8 cellular contexts compared by ENCODE assay signal in the genomic region with DNA sequence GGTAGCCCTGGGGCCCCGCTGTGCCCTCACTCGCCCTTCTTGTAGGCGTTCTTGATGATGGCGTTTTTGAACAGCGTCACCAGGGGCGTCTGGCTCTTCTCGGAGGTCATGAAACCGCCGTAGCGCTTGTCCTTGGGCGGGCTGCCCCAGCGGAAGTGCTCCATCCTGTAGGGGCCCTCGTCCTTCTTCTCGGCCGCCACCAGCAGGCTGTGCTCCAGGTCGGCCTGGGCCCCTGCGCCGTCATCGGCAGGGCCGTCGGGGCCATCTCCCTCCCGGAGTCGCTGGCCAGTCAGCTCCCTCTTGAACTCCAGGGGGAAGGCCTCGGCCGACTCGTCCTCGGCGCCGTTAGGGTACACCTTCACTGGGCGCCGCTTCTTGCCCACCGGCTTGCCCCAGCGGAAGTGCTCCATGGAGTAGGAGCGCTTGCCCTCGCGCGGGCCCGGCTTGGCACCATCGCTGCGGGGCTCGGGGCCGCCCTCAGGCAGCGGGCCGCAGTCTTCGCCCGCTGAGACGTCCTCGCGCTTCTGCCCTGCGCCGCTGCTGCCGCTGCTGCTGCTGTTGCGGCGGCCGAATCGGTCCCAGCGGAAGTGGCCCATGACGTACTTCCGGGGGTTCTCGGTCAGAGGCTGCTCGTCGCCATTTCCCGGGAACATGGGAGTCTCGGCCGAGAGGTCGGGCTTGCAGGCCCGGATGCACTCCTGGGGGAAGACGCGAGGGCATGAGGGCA. TPM values are rescaled to one million over a fixed set of nuclear protein-coding genes. Genes with fewer than 3 reads are reported as not detected.
DNase-seq lines count a peak whose midpoint lies in the region; ATAC-seq and TF ChIP-seq lines count a peak whose summit lies in the region.

No MANE protein-coding gene starts in this region.

- CTCF ChIA-PET in CD4-positive, alpha-beta T cell (lab: Charles Lee), result no interaction called here

- H3K27ac ChIP-seq in CD4-positive, alpha-beta T cell (ENCODE audit: low read depth, low read length), result no peak overlapping the region

- in situ Hi-C loops in HAP-1 (cut with MboI; ENCODE audit: low sequenced_read_pairs), result no loop called here

- peak; percentile 75 for ATAC-seq in CD4-positive, alpha-beta T cell (ENCODE audit: poor library complexity)

- peak; percentile 40 to 71 (median 58) for DNase-seq in CD4-positive, alpha-beta T cell
- DNase-seq in RPMI8226, result peak; percentile 84
- DNase-seq in activated naive CD8-positive, alpha-beta T cell treated with anti-CD3 and anti-CD28 coated beads, Interleukin-2, amount 50 U/mL, for 16 hours (ENCODE audit: low read depth, low spot score), result peak; percentile 32
- no peak for DNase-seq in kidney epithelial cell (ENCODE audit: low read depth)
- DNase-seq in stimulated activated CD8-positive, alpha-beta memory T cell treated with anti-CD3 and anti-CD28 coated beads, Interleukin-12 subunit alpha, Interleukin-12 subunit beta, amount 100 ng/mL, for 4 hours (ENCODE audit: low read depth), result peak; percentile 62
- DNase-seq in SKM-1 (lab: John Stamatoyannopoulos, UW; ENCODE audit: unreplicated experiment), result no peak
- no peak for DNase-seq in NCI-H1417 treated with DMSO at 0.1 percent for 48 hours (lab: John Stamatoyannopoulos, UW)
- DNase-seq in HAP-1 (ENCODE audit: low spot score in 2 of 2), result no peak

- peak overlapping the region; percentile 84 for H3K27ac Mint-ChIP-seq in CD4-positive, alpha-beta T cell

- peaks cover 38% of the 10 kb centered on the region for H3K4me1 Mint-ChIP-seq in CD4-positive, alpha-beta T cell (ENCODE audit: low read depth)

- no peaks in the 10 kb centered on the region for H3K36me3 ChIP-seq in kidney epithelial cell (ENCODE audit: control insufficient read depth, insufficient read depth, low read length)
- H3K36me3 ChIP-seq in HAP-1 (replicated peaks), result no peaks in the 10 kb centered on the region

- no peaks in the 10 kb centered on the region for H3K4me1 ChIP-seq in HAP-1

- peaks cover 5% of the 10 kb centered on the region for H3K27me3 Mint-ChIP-seq in CD4-positive, alpha-beta T cell

- intact Hi-C loops in CD4-positive, alpha-beta T cell (cut with DNase I, micrococcal nuclease), result loop anchor here in 1 of 2 experiments (5.0 to 10.0 kb wide), 2 partner anchors 214 to 1186 kb away; a partner anchor contains a TSS

- H3K4me3 ChIP-seq in kidney epithelial cell (ENCODE audit: low read depth, low read length), result peak overlapping the region; percentile 33
- no peak overlapping the region for H3K4me3 ChIP-seq in HAP-1

- H3K36me3 Mint-ChIP-seq in CD4-positive, alpha-beta T cell (ENCODE audit: low read depth), result peaks cover 10% of the 10 kb centered on the region

- H3K27me3 ChIP-seq in CD4-positive, alpha-beta T cell (ENCODE audit: control insufficient read depth, insufficient read depth, low read length), result no peaks in the 10 kb centered on the region
- H3K27me3 ChIP-seq in kidney epithelial cell (ENCODE audit: control insufficient read depth, insufficient read depth, low read length) (peaks cover 8% of the 10 kb centered on the region), HAP-1 (ENCODE audit: low read depth) (no peaks in the 10 kb centered on the region)

- no peaks in the 10 kb centered on the region for H3K9me3 Mint-ChIP-seq in CD4-positive, alpha-beta T cell

- H3K9me3 ChIP-seq in CD4-positive, alpha-beta T cell (ENCODE audit: control insufficient read depth, low read length), result no peaks in the 10 kb centered on the region
- H3K9me3 ChIP-seq in HAP-1, result no peaks in the 10 kb centered on the region

- H3K4me3 Mint-ChIP-seq in CD4-positive, alpha-beta T cell, result peak overlapping the region; percentile 60

- POLR2A ChIA-PET in CD4-positive, alpha-beta T cell (lab: Charles Lee), result no interaction called here

- TF ChIP-seq CTCF in CD4-positive, alpha-beta T cell (IDR thresholded peaks at IDR 0.05), result no peak
- TF ChIP-seq CTCF in kidney epithelial cell (IDR thresholded peaks at IDR 0.05; ENCODE audit: insufficient read depth, low read length, poor library complexity, severe bottlenecking), result no peak

RNA-seq across cellular contexts. Expression of a gene that starts 7.2 kb away (rescaled TPM):
- 1 to 10 TPM; 4.5 TPM for total RNA-seq in CD4-positive, alpha-beta T cell
- 7.7 and 8.8 TPM in 2 replicates for total RNA-seq in kidney epithelial cell

Comparison
In these comparisons a context has a peak if more than half of its experiments do, and no peak if none do; other contexts are left out.
1. DNase-seq: peak in CD4-positive, alpha-beta T cell (10 of 10), RPMI8226 (single experiment), activated naive CD8-positive, alpha-beta T cell treated with anti-CD3 and anti-CD28 coated beads, Interleukin-2, amount 50 U/mL, for 16 hours (single experiment) and stimulated activated CD8-positive, alpha-beta memory T cell treated with anti-CD3 and anti-CD28 coated beads, Interleukin-12 subunit alpha, Interleukin-12 subunit beta, amount 100 ng/mL, for 4 hours (single experiment); none in kidney epithelial cell (single experiment), SKM-1 (single experiment), NCI-H1417 treated with DMSO at 0.1 percent for 48 hours (single experiment) and HAP-1 (0 of 2).